ENCODE assay signal across 15 cellular contexts in the genomic region with DNA sequence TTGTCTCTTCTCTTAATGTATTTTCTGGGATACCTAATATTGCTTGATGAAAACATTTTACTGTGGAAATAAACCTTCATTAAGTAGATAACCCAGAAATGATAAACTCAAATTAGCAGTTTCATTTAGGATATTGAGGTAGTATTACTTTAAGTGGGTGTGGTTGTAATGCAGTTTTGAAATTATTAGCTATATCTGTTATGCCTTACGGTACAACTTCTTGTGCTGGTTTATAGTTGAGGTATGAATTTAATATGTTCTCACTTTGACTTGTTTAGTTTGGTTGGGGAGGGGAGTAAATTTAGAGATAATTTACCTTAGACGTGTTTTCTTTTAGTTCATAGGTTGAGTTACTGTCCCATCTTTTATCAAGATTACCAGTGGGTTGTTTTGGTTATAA.
"Had no signal": no experiment of that assay in that cellular context is flagged by ENCODE, and none has a peak within 500 bp of the region (broad histone marks: within the 10 kb centered on the region; RNA-seq: fewer than 3 reads in every experiment).

No MANE protein-coding gene starts in this region.

- FAIRE-seq: bronchial epithelial cell had no signal

- ATAC-seq: activated T-cell treated with anti-CD3 and anti-CD28 coated beads, Interleukin-2, amount 50 U/mL, for 4 hours; pancreas had no signal

- H3K27me3 Mint-ChIP-seq: activated naive CD8-positive, alpha-beta T cell treated with anti-CD3 and anti-CD28 coated beads, Interleukin-2, amount 10 ng/mL, durations not matched to agents 7 days and 5 days had no signal

- H3K4me3 Mint-ChIP-seq: activated naive CD8-positive, alpha-beta T cell treated with anti-CD3 and anti-CD28 coated beads, Interleukin-2, amount 10 ng/mL, durations not matched to agents 7 days and 5 days; activated T-cell treated with anti-CD3 and anti-CD28 coated beads, Interleukin-2, amount 50 U/mL, for 4 hours; mesothelial cell of epicardium; neural progenitor cell had no signal

- H3K27ac Mint-ChIP-seq: activated naive CD8-positive, alpha-beta T cell treated with anti-CD3 and anti-CD28 coated beads, Interleukin-2, amount 10 ng/mL, durations not matched to agents 7 days and 5 days; mesothelial cell of epicardium; neural progenitor cell had no signal

- DNase-seq: activated CD4-positive, alpha-beta T cell treated with anti-CD3 and anti-CD28 coated beads for 1 hour; activated CD4-positive, alpha-beta T cell treated with anti-CD3 and anti-CD28 coated beads, Interleukin-2, amount 50 U/mL, for 48 hours; activated gamma-delta T cell treated with Interleukin-2 at 50 U/mL for 16 hours; activated naive CD8-positive, alpha-beta T cell treated with anti-CD3 and anti-CD28 coated beads, Interleukin-2, amount 10 ng/mL, durations not matched to agents 7 days and 5 days; activated T-cell treated with anti-CD3 and anti-CD28 coated beads, Interleukin-2, amount 50 U/mL, for 4 hours; anterior cingulate cortex; dorsolateral prefrontal cortex; hypothalamus; pancreas; stimulated activated CD4-positive, alpha-beta T cell treated with anti-CD3 and anti-CD28 coated beads, Interleukin-4, amount 100 ng/mL, for 1 hour; stimulated activated CD8-positive, alpha-beta memory T cell treated with anti-CD3 and anti-CD28 coated beads, Interleukin-4, amount 100 ng/mL, for 48 hours; stomach had no signal

- H3K9me3 Mint-ChIP-seq: mesothelial cell of epicardium had no signal
